Comparison of ENCODE assay signal across 8 cellular contexts in genomic region chr6:122790740-122791679, GRCh38. TPM values are rescaled to one million over a fixed set of nuclear protein-coding genes. Genes with fewer than 3 reads are reported as not detected.
DNase-seq lines count a peak whose midpoint lies in the region; ATAC-seq lines count a peak whose summit lies in the region.

No MANE protein-coding gene starts in this region.

- POLR2A ChIA-PET in T-cell (lab: Charles Lee) = no interaction called here

- H3K4me1 Mint-ChIP-seq in T-helper 2 cell treated with Interferon-gamma antibody and Interleukin-4, amounts not matched to agents 5 μg/mL and 100 μg/mL, for 36 hours (ENCODE audit: low read depth) = peaks cover 13% of the 10 kb centered on the region
- peaks cover 11 to 18% (median 11%) of the 10 kb centered on the region in 3 donors for H3K4me1 Mint-ChIP-seq in T-cell

- peaks cover 44% of the 10 kb centered on the region for H3K27me3 Mint-ChIP-seq in T-helper 2 cell treated with Interferon-gamma antibody and Interleukin-4, amounts not matched to agents 5 μg/mL and 100 μg/mL, for 36 hours (ENCODE audit: low read depth)
- H3K27me3 Mint-ChIP-seq in T-cell = peaks cover 47 to 52% of the 10 kb centered on the region in 2 donors

- peak overlapping the region; percentile 88 for H3K27ac ChIP-seq in temporal lobe (ENCODE audit: low read depth, low read length)

- no peaks in the 10 kb centered on the region for H3K36me3 Mint-ChIP-seq in T-helper 2 cell treated with Interferon-gamma antibody and Interleukin-4, amounts not matched to agents 5 μg/mL and 100 μg/mL, for 36 hours (ENCODE audit: low read depth)
- no peaks in the 10 kb centered on the region for H3K36me3 Mint-ChIP-seq in T-cell

- H3K9me3 Mint-ChIP-seq in T-helper 2 cell treated with Interferon-gamma antibody and Interleukin-4, amounts not matched to agents 5 μg/mL and 100 μg/mL, for 36 hours = no peaks in the 10 kb centered on the region
- H3K9me3 Mint-ChIP-seq in T-cell = no peaks in the 10 kb centered on the region

- peak overlapping the region; percentile 92 for H3K4me3 Mint-ChIP-seq in T-helper 2 cell treated with Interferon-gamma antibody and Interleukin-4, amounts not matched to agents 5 μg/mL and 100 μg/mL, for 36 hours
- peak overlapping the region in 1 of 3 donors; percentile 75 for H3K4me3 Mint-ChIP-seq in T-cell

- no peak overlapping the region for H3K27ac Mint-ChIP-seq in T-helper 2 cell treated with Interferon-gamma antibody and Interleukin-4, amounts not matched to agents 5 μg/mL and 100 μg/mL, for 36 hours
- H3K27ac Mint-ChIP-seq in T-cell = no peak overlapping the region

- peak; percentile 53 for ATAC-seq in left lobe of liver
- ATAC-seq in T-cell (replicated peaks in 1 of 4) = no peak

- CTCF ChIA-PET in T-cell (lab: Charles Lee) = no interaction called here

- no peak for DNase-seq in T-helper 2 cell treated with Interferon-gamma antibody and Interleukin-4, amounts not matched to agents 5 μg/mL and 100 μg/mL, for 36 hours (ENCODE audit: low spot score)
- DNase-seq in T-helper 2 cell (no peak), amniotic epithelial cell (ENCODE audit: low read depth) (peak; percentile 57), left lobe of liver (ENCODE audit: low spot score) (peak; percentile 62), T-cell (no peak), amygdala (lab: John Stamatoyannopoulos, UW) (no peak), DMS 273 (lab: John Stamatoyannopoulos, UW; ENCODE audit: unreplicated experiment) (no peak)

RNA-seq across cellular contexts. Expression of gene SMPDL3A, which starts 2.0 kb away (rescaled TPM):
- total RNA-seq in left lobe of liver (29.3 TPM), temporal lobe (8.9 TPM), T-cell (under 1 TPM in 1 of 5 donors, not detected in 4; 0.16 TPM)

RNA-seq across cellular contexts. Expression of gene FABP7, which starts 11.5 kb away (rescaled TPM):
- total RNA-seq in left lobe of liver (not detected), temporal lobe (630 TPM), T-cell (not detected)

Comparison
In these comparisons a context has a peak if more than half of its experiments do, and no peak if none do; other contexts are left out.
1. DNase-seq: peak in amniotic epithelial cell (single experiment) and left lobe of liver (single experiment); none in T-helper 2 cell treated with Interferon-gamma antibody and Interleukin-4, amounts not matched to agents 5 μg/mL and 100 μg/mL, for 36 hours (single experiment), T-helper 2 cell (0 of 5), T-cell (0 of 34), amygdala (0 of 56) and DMS 273 (single experiment).
2. RNA of gene FABP7, which starts 11.5 kb away (total RNA-seq): 630 TPM in temporal lobe (single experiment); not detected in left lobe of liver (single experiment) and not detected in T-cell; every median in the first group is over 100 times any median in the second.